In genomic region chr7:104859754-104860426, GRCh38 we compare ENCODE assay signal across 25 cellular contexts.
A peak's percentile ranks its signal among the peaks of the same experiment; 100 is the strongest.
DNase-seq lines count a peak whose midpoint lies in the region; ATAC-seq, FAIRE-seq and TF ChIP-seq lines count a peak whose summit lies in the region.
"Had no signal": no experiment of that assay in that cellular context is flagged by ENCODE, and none has a peak within 500 bp of the region (broad histone marks: within the 10 kb centered on the region; RNA-seq: fewer than 3 reads in every experiment).

No MANE protein-coding gene starts in this region.

- H3K9ac ChIP-seq in IMR-90 (ENCODE audit: low read depth, low read length) (no peak overlapping the region), kidney (ENCODE audit: low read length in 2 of 2) (no peak overlapping the region)
- H3K9ac ChIP-seq: BLaER1, KMS-11 had no signal

- POLR2A ChIA-PET in IMR-90 (lab: Charles Lee; ENCODE audit: unreplicated experiment): no interaction called here
- POLR2A ChIA-PET in activated CD8-positive, alpha-beta T cell treated with anti-CD3 and anti-CD28 coated beads, Interleukin-2, amount 10 ng/mL, durations not matched to agents 7 days and 5 days (lab: Charles Lee): interaction anchor here (0.7 kb wide), 1 partner anchor 81 kb away, joined by 3 read pairs; no protein-coding TSS in a partner anchor

- H2BK5ac ChIP-seq in IMR-90 (ENCODE audit: low read depth, low read length, poor library complexity, severe bottlenecking): no peak overlapping the region

- no peak overlapping the region for H3K14ac ChIP-seq in IMR-90 (replicated peaks; ENCODE audit: low read depth, low read length)

- H3K4me3 ChIP-seq in IMR-90 (ENCODE audit: insufficient read depth, low read depth, low read length): no peak overlapping the region
- no peak overlapping the region for H3K4me3 ChIP-seq in right lobe of liver
- no peak overlapping the region for H3K4me3 ChIP-seq in kidney (ENCODE audit: low read length in 2 of 2)
- H3K4me3 ChIP-seq: BLaER1, SJCRH30 had no signal

- H4K91ac ChIP-seq in IMR-90 (ENCODE audit: insufficient read depth, low read depth, low read length): no peak overlapping the region

- H2AK9ac ChIP-seq in IMR-90 (replicated peaks; ENCODE audit: low read depth, low read length, poor library complexity): no peak overlapping the region

- no peaks in the 10 kb centered on the region for H3K4me1 ChIP-seq in IMR-90 (ENCODE audit: control insufficient read depth, insufficient read depth, low read length)
- H3K4me1 ChIP-seq in right lobe of liver: peaks cover 0 to 8% (median 0%) of the 10 kb centered on the region in 4 donors
- no peaks in the 10 kb centered on the region for H3K4me1 ChIP-seq in kidney (ENCODE audit: control insufficient read depth in 1 of 2, insufficient read depth in 1 of 2, low read depth in 1 of 2, low read length in 2 of 2)
- H3K4me1 ChIP-seq: Caco-2, SJCRH30 had no signal

- no peak overlapping the region for H2BK120ac ChIP-seq in IMR-90 (ENCODE audit: low read depth, low read length)

- no TSS peak for BruUV-seq in IMR-90 (replicated peaks; lab: Mats Ljungman, UMichigan)

- no peak for TF ChIP-seq POLR2A in IMR-90 (IDR thresholded peaks at IDR 0.05; ENCODE audit: low read depth, low read length)
- TF ChIP-seq POLR2A in right lobe of liver (IDR thresholded peaks at IDR 0.05): no peak

- H2AK5ac ChIP-seq in IMR-90 (ENCODE audit: low read depth, low read length): no peak overlapping the region

- H3K9me3 ChIP-seq in IMR-90 (ENCODE audit: control insufficient read depth, insufficient read depth, low read length) (no peaks in the 10 kb centered on the region), right lobe of liver (no peaks in the 10 kb centered on the region), kidney (ENCODE audit: control insufficient read depth in 1 of 2, low read length in 2 of 2) (no peaks in the 10 kb centered on the region)
- H3K9me3 ChIP-seq: Caco-2 had no signal

- peaks cover 16% of the 10 kb centered on the region for H3K4me1 Mint-ChIP-seq in activated CD8-positive, alpha-beta T cell treated with anti-CD3 and anti-CD28 coated beads, Interleukin-2, amount 10 ng/mL, durations not matched to agents 7 days and 5 days (ENCODE audit: low read depth)

- H2AFZ ChIP-seq in IMR-90 (replicated peaks; ENCODE audit: low read length, poor library complexity): no peak overlapping the region

- FAIRE-seq in kidney (lab: Jason Lieb, UNC): no peak

- H4K20me1 ChIP-seq in IMR-90 (ENCODE audit: insufficient read depth, low read length): no peaks in the 10 kb centered on the region
- H4K20me1 ChIP-seq: BLaER1 had no signal

- 63% methylated on average over 1 of the region's 4 CpGs; no CpG with 5 or more reads in 1 of the 2 experiments for WGBS in IMR-90 (ENCODE audit: extremely low coverage in 2 of 2, insufficient read length in 1 of 2), 2 experiments
- 57% methylated on average over 4 of the region's 4 CpGs for WGBS in right lobe of liver (ENCODE audit: insufficient coverage, low coverage, low lambda C conversion rate, missing lambda C conversion rate)

- H3K18ac ChIP-seq in IMR-90 (ENCODE audit: low read depth, low read length): no peak overlapping the region

- H4K5ac ChIP-seq in IMR-90 (ENCODE audit: low read depth, low read length): no peak overlapping the region

- H3K79me1 ChIP-seq in IMR-90 (ENCODE audit: low read depth in 1 of 2, low read length in 2 of 2): no peaks in the 10 kb centered on the region

- H3K23ac ChIP-seq in IMR-90 (ENCODE audit: low read depth, low read length): no peak overlapping the region

- peaks cover 23% of the 10 kb centered on the region for H3K27me3 ChIP-seq in IMR-90 (ENCODE audit: control insufficient read depth, insufficient read depth, low read length)
- H3K27me3 ChIP-seq in right lobe of liver: no peaks in the 10 kb centered on the region
- H3K27me3 ChIP-seq: BLaER1 had no signal

- DNase-seq in IMR-90: no peak
- DNase-seq in MV-4-11 (lab: John Stamatoyannopoulos, UW): peak; percentile 14
- DNase-seq in fibroblast of gingiva (ENCODE audit: low read depth): peak; percentile 16
- DNase-seq in right lobe of liver: peak in 1 of 3 donors; percentile 64
- DNase-seq in activated CD8-positive, alpha-beta T cell treated with anti-CD3 and anti-CD28 coated beads, Interleukin-2, amount 10 ng/mL, durations not matched to agents 7 days and 5 days: no peak
- DNase-seq in kidney: no peak
- DNase-seq in NCI-H526 treated with DMSO at 0.1 percent for 48 hours (lab: John Stamatoyannopoulos, UW): no peak
- DNase-seq: ACHN; Caco-2; CD4-positive, alpha-beta memory T cell; DMS 273 treated with DMSO at 0.1 percent for 48 hours; DMS79 treated with DMSO at 0.1 percent for 48 hours; H9; NCI-H1105 treated with DMSO at 0.1 percent for 48 hours; NCI-H2081; NCI-H2171; NCI-H345; NCI-H524; NCI-H82; SJCRH30; T-helper 1 cell had no signal

- no peaks in the 10 kb centered on the region for H3K9me1 ChIP-seq in IMR-90 (ENCODE audit: insufficient read depth, low read length)

- no peak overlapping the region for H3K27ac ChIP-seq in IMR-90 (ENCODE audit: insufficient read depth, low read length)
- H3K27ac ChIP-seq in right lobe of liver: no peak overlapping the region
- no peak overlapping the region for H3K27ac ChIP-seq in kidney (ENCODE audit: low read depth in 2 of 2, low read length in 2 of 2)
- H3K27ac ChIP-seq: BLaER1, HL-60, KMS-11, SJCRH30 had no signal

- no peak overlapping the region for H3K27ac Mint-ChIP-seq in activated CD8-positive, alpha-beta T cell treated with anti-CD3 and anti-CD28 coated beads, Interleukin-2, amount 10 ng/mL, durations not matched to agents 7 days and 5 days
- H3K27ac Mint-ChIP-seq: CD4-positive, alpha-beta memory T cell; H9 had no signal

- intact Hi-C loops in IMR-90 (cut with micrococcal nuclease) (no loop called here), right lobe of liver (cut with DNase I) (no loop called here), kidney (cut with DNase I) (no loop called here)

- no peaks in the 10 kb centered on the region for H3K36me3 Mint-ChIP-seq in activated CD8-positive, alpha-beta T cell treated with anti-CD3 and anti-CD28 coated beads, Interleukin-2, amount 10 ng/mL, durations not matched to agents 7 days and 5 days (ENCODE audit: low read depth)
- H3K36me3 Mint-ChIP-seq: CD4-positive, alpha-beta memory T cell had no signal

- dilution Hi-C loops in IMR-90 (cut with HindIII; ENCODE audit: low sequenced_read_pairs, unreplicated experiment): no loop called here

- H3K36me3 ChIP-seq in IMR-90 (ENCODE audit: control insufficient read depth, insufficient read depth, low read length): no peaks in the 10 kb centered on the region
- no peaks in the 10 kb centered on the region for H3K36me3 ChIP-seq in right lobe of liver
- H3K36me3 ChIP-seq in kidney (ENCODE audit: control insufficient read depth in 1 of 2, insufficient read depth in 2 of 2, low read length in 2 of 2): peaks cover 2 to 5% of the 10 kb centered on the region in 2 donors
- H3K36me3 ChIP-seq: BLaER1, SJCRH30 had no signal

- no peaks in the 10 kb centered on the region for H3K9me3 Mint-ChIP-seq in activated CD8-positive, alpha-beta T cell treated with anti-CD3 and anti-CD28 coated beads, Interleukin-2, amount 10 ng/mL, durations not matched to agents 7 days and 5 days (ENCODE audit: insufficient read depth)

- no peak overlapping the region for H2BK15ac ChIP-seq in IMR-90 (ENCODE audit: low read depth, low read length)

- no peak for ATAC-seq in IMR-90 (ENCODE audit: low read depth)
- peak; percentile 66 to 96 (median 78) for ATAC-seq in right lobe of liver
- ATAC-seq in activated CD8-positive, alpha-beta T cell treated with anti-CD3 and anti-CD28 coated beads, Interleukin-2, amount 10 ng/mL, durations not matched to agents 7 days and 5 days: no peak
- ATAC-seq: Panc1 had no signal

- no peak overlapping the region for H4K8ac ChIP-seq in IMR-90 (ENCODE audit: low read depth in 2 of 2, low read length in 2 of 2)

- no peak for TF ChIP-seq CTCF in IMR-90 (conservative IDR thresholded peaks at IDR 0.05; ENCODE audit: low read depth, low read length)
- no peak for TF ChIP-seq CTCF in right lobe of liver (IDR thresholded peaks at IDR 0.05)
- TF ChIP-seq CTCF in kidney (IDR thresholded peaks at IDR 0.05; ENCODE audit: borderline replicate concordance, extremely low read depth, insufficient read depth): no peak

- no peak overlapping the region for H2BK20ac ChIP-seq in IMR-90 (ENCODE audit: low read depth, low read length)

- H3K27me3 Mint-ChIP-seq in activated CD8-positive, alpha-beta T cell treated with anti-CD3 and anti-CD28 coated beads, Interleukin-2, amount 10 ng/mL, durations not matched to agents 7 days and 5 days (ENCODE audit: low read depth): peaks cover 4% of the 10 kb centered on the region

- no peak overlapping the region for H3K56ac ChIP-seq in IMR-90 (ENCODE audit: extremely low read depth, insufficient read depth, low read length)

- CTCF ChIA-PET in IMR-90 (lab: Yijun Ruan, JAX): no interaction called here
- CTCF ChIA-PET in activated CD8-positive, alpha-beta T cell treated with anti-CD3 and anti-CD28 coated beads, Interleukin-2, amount 10 ng/mL, durations not matched to agents 7 days and 5 days (lab: Charles Lee): interaction anchor here (0.7 to 4.3 kb wide), 5 partner anchors 11 to 628 kb away, joined by 3 to 22 read pairs (median 9); no protein-coding TSS in a partner anchor

- H3K4me2 ChIP-seq in IMR-90 (ENCODE audit: low read depth, low read length): 0 out of 2 replicates have a peak overlapping the region, but pooled peaks have one; percentile 50
- H3K4me2 ChIP-seq: BLaER1, KMS-11 had no signal

- no peak overlapping the region for H3K4me3 Mint-ChIP-seq in activated CD8-positive, alpha-beta T cell treated with anti-CD3 and anti-CD28 coated beads, Interleukin-2, amount 10 ng/mL, durations not matched to agents 7 days and 5 days
- H3K4me3 Mint-ChIP-seq: CD4-positive, alpha-beta memory T cell; H9 had no signal

- in situ Hi-C loops in IMR-90 (cut with MboI; ENCODE audit: low sequenced_read_pairs): no loop called here

- no peak overlapping the region for H3K4ac ChIP-seq in IMR-90 (ENCODE audit: low read depth, low read length)

- no peak for TF ChIP-seq RAD21 in IMR-90 (IDR thresholded peaks at IDR 0.05; ENCODE audit: low read length)

TF ChIP-seq in IMR-90, 13 proteins besides CTCF, POLR2A, EP300 and RAD21:
- TF ChIP-seq, protein P1, sequence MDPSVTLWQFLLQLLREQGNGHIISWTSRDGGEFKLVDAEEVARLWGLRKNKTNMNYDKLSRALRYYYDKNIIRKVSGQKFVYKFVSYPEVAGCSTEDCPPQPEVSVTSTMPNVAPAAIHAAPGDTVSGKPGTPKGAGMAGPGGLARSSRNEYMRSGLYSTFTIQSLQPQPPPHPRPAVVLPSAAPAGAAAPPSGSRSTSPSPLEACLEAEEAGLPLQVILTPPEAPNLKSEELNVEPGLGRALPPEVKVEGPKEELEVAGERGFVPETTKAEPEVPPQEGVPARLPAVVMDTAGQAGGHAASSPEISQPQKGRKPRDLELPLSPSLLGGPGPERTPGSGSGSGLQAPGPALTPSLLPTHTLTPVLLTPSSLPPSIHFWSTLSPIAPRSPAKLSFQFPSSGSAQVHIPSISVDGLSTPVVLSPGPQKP (IDR thresholded peaks at IDR 0.05; ENCODE audit: borderline replicate concordance, low read depth, low read length): no peak
- 0 out of 2 replicates have a peak, but pooled peaks have one; percentile 1 for TF ChIP-seq MAFK (IDR thresholded peaks at IDR 0.05; ENCODE audit: low read depth, low read length)
TF ChIP-seq in IMR-90: peak in this region for 1.

Comparison
In these comparisons a context has a peak if more than half of its experiments do, and no peak if none do; other contexts are left out.
1. ATAC-seq: peak in right lobe of liver (4 of 4); none in IMR-90 (single experiment) and activated CD8-positive, alpha-beta T cell treated with anti-CD3 and anti-CD28 coated beads, Interleukin-2, amount 10 ng/mL, durations not matched to agents 7 days and 5 days (single experiment).
2. DNase-seq: peak in MV-4-11 (single experiment) and fibroblast of gingiva (single experiment); none in IMR-90 (single experiment), activated CD8-positive, alpha-beta T cell treated with anti-CD3 and anti-CD28 coated beads, Interleukin-2, amount 10 ng/mL, durations not matched to agents 7 days and 5 days (single experiment), kidney (single experiment) and NCI-H526 treated with DMSO at 0.1 percent for 48 hours (single experiment).